Comparison of ENCODE assay signal across 20 cellular contexts in genomic region chr7:106626376-106627293, GRCh38. TPM values are rescaled to one million over a fixed set of nuclear protein-coding genes. Genes with fewer than 3 reads are reported as not detected.
DNase-seq lines count a peak whose midpoint lies in the region; ATAC-seq and TF ChIP-seq lines count a peak whose summit lies in the region.
"Had no signal": no experiment of that assay in that cellular context is flagged by ENCODE, and none has a peak within 500 bp of the region (broad histone marks: within the 10 kb centered on the region; RNA-seq: fewer than 3 reads in every experiment).

No MANE protein-coding gene starts in this region.

- H3K4me3 ChIP-seq in transverse colon, result peak overlapping the region in 1 of 4 donors; percentile 23
- H3K4me3 ChIP-seq: BLaER1 treated with 17β-estradiol and CSF1 and Interleukin-3, amounts not matched to agents 10 nM and 100 nM; esophagus muscularis mucosa; psoas muscle had no signal

- peaks cover 7 to 47% (median 29%) of the 10 kb centered on the region in 4 donors for H3K4me1 ChIP-seq in transverse colon
- H3K4me1 ChIP-seq: BLaER1 treated with 17β-estradiol and CSF1 and Interleukin-3, amounts not matched to agents 10 nM and 100 nM; psoas muscle had no signal

- H3K27me3 ChIP-seq in transverse colon, result no peaks in the 10 kb centered on the region
- H3K27me3 ChIP-seq: BLaER1 treated with 17β-estradiol and CSF1 and Interleukin-3, amounts not matched to agents 10 nM and 100 nM; esophagus muscularis mucosa had no signal

- peaks cover 4% of the 10 kb centered on the region for H3K36me3 Mint-ChIP-seq in chondrocyte (ENCODE audit: low read depth)

- no peak overlapping the region for H3K27ac Mint-ChIP-seq in chondrocyte (ENCODE audit: unreplicated experiment)
- H3K27ac Mint-ChIP-seq: memory B cell, nephron had no signal

- 51 to 60% methylated on average over 6 to 7 of the region's 7 CpGs for WGBS in transverse colon (ENCODE audit: low coverage in 1 of 2), 2 donors

- H3K9me3 ChIP-seq in transverse colon, result peaks cover 0 to 7% of the 10 kb centered on the region in 2 donors
- H3K9me3 ChIP-seq: psoas muscle had no signal

- no peaks in the 10 kb centered on the region for H3K27me3 Mint-ChIP-seq in chondrocyte (ENCODE audit: low read depth)
- H3K27me3 Mint-ChIP-seq: memory B cell had no signal

- TF ChIP-seq EP300 in transverse colon (IDR thresholded peaks at IDR 0.05; ENCODE audit: low read depth), result no peak

- in situ Hi-C loops in transverse colon (cut with MboI; ENCODE audit: low pct_ligation_motif_present in 1 of 4, low pct_unique_long_range_greater_than_20kb in 1 of 4, low sequenced_read_pairs in 3 of 4), result no loop called here

- intact Hi-C loops in transverse colon (cut with DNase I; ENCODE audit: low total_unique reads), result no loop called here

- no peaks in the 10 kb centered on the region for H3K36me3 ChIP-seq in transverse colon
- H3K36me3 ChIP-seq: BLaER1 treated with 17β-estradiol and CSF1 and Interleukin-3, amounts not matched to agents 10 nM and 100 nM; esophagus muscularis mucosa had no signal

- TF ChIP-seq CTCF in RWPE1 (conservative IDR thresholded peaks at IDR 0.05; ENCODE audit: low read depth) (no peak), transverse colon (IDR thresholded peaks at IDR 0.05) (no peak), chondrocyte (IDR thresholded peaks at IDR 0.05) (no peak)

- peaks cover 1% of the 10 kb centered on the region for H3K9me3 Mint-ChIP-seq in chondrocyte (ENCODE audit: low read depth)

- TF ChIP-seq POLR2A in transverse colon (IDR thresholded peaks at IDR 0.05), result peak; percentile 5

- CTCF ChIA-PET in RWPE1 (lab: Yijun Ruan, JAX), result no interaction called here

- no peak overlapping the region for H3K27ac ChIP-seq in RWPE1
- peak overlapping the region; percentile 68 to 80 (median 76) for H3K27ac ChIP-seq in transverse colon
- H3K27ac ChIP-seq: BLaER1 treated with 17β-estradiol and CSF1 and Interleukin-3, amounts not matched to agents 10 nM and 100 nM; esophagus muscularis mucosa; psoas muscle had no signal

- no peak for ATAC-seq in GM21515 (IDR thresholded peaks at IDR 0.05; ENCODE audit: unreplicated experiment)
- ATAC-seq in HG02938 (IDR thresholded peaks at IDR 0.05; ENCODE audit: unreplicated experiment), result no peak
- ATAC-seq: psoas muscle had no signal

- H3K4me1 Mint-ChIP-seq in chondrocyte (ENCODE audit: low read depth), result peaks cover 28% of the 10 kb centered on the region
- H3K4me1 Mint-ChIP-seq: memory B cell, nephron had no signal

- peak; percentile 23 for DNase-seq in NCI-H2029 treated with DMSO at 0.1 percent for 48 hours (lab: John Stamatoyannopoulos, UW)
- DNase-seq in NCI-H2029 (lab: John Stamatoyannopoulos, UW), result no peak
- DNase-seq in RWPE1 (ENCODE audit: low spot score), result peak; percentile 34
- peak; percentile 53 for DNase-seq in islet precursor cell
- DNase-seq in transverse colon, result peak; percentile 30
- no peak for DNase-seq in chondrocyte (ENCODE audit: low spot score)
- DNase-seq: activated CD4-positive, alpha-beta T cell treated with anti-CD3 and anti-CD28 coated beads, Interleukin-2, amount 50 U/mL, for 4 hours; activated naive CD4-positive, alpha-beta T cell treated with Interleukin-2 at 50 U/mL for 16 hours; activated T-cell treated with anti-CD3 and anti-CD28 coated beads for 4 hours; MM.1S; NCI-H2081 treated with DMSO at 0.1 percent for 48 hours; psoas muscle; RPMI8226; SW 1271 had no signal

- POLR2A ChIA-PET in RWPE1 (lab: Yijun Ruan, JAX; ENCODE audit: low non-redundant PET), result no interaction called here

- H3K4me3 Mint-ChIP-seq in chondrocyte (ENCODE audit: unreplicated experiment), result no peak overlapping the region
- H3K4me3 Mint-ChIP-seq: memory B cell, nephron had no signal

RNA-seq across cellular contexts. Expression of gene CCDC71L, which starts 34.3 kb away (rescaled TPM):
- total RNA-seq in transverse colon, result 10 to 100 TPM; 23.6 to 49.7 (median 27.8) TPM
- 22.0 to 24.5 TPM (median 23.1 TPM) in 3 replicates for total RNA-seq in chondrocyte

Comparison
In these comparisons a context has a peak if more than half of its experiments do, and no peak if none do; other contexts are left out.
1. DNase-seq: peak in NCI-H2029 treated with DMSO at 0.1 percent for 48 hours (single experiment), RWPE1 (single experiment), islet precursor cell (single experiment) and transverse colon (single experiment); none in NCI-H2029 (single experiment) and chondrocyte (single experiment).